Comparison of ENCODE assay signal across 11 cellular contexts in the genomic region with DNA sequence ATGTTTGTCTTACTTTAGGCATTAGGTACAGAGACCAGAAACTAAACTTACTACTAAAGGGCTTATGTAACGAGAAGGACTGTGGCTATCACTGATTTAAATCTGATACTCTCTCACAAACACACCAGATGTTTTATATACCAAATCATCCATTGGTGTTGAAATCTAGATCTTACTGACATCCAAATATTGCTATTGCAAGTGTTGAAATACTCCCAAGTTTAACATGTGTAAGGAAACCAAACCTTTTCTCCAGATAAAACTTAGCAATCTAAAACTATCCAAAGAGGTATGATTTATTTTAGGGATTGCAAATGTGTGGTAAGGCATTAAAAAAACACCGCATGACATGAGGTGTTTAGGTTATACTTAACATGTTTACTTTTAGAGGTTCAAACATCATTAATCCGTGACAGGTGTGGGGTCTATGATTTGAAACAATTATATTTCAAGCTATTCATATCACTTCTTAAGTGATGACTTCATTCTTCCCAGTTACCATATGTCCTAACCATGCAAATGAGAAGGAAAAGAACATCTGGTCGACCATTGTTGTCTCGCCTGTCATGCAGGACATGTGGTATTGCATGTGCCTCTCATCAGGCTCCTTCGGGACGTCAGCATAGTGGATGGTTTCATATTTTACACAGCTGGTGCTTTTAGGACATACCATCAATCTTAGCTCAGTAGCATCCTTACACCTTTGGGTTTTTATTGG.
DNase-seq lines count a peak whose midpoint lies in the region; ATAC-seq lines count a peak whose summit lies in the region.
"Had no signal": no experiment of that assay in that cellular context is flagged by ENCODE, and none has a peak within 500 bp of the region (broad histone marks: within the 10 kb centered on the region; RNA-seq: fewer than 3 reads in every experiment).

No MANE protein-coding gene starts in this region.

- no peak overlapping the region for H3K27ac Mint-ChIP-seq in activated CD4-positive, alpha-beta T cell treated with anti-CD3 and anti-CD28 coated beads, Interleukin-2, amount 10 ng/mL, durations not matched to agents 24 days and 14 days
- H3K27ac Mint-ChIP-seq: activated naive CD4-positive, alpha-beta T cell treated with anti-CD3 and anti-CD28 coated beads for 36 hours had no signal

- peaks cover 28% of the 10 kb centered on the region for H3K4me1 ChIP-seq in SJCRH30
- H3K4me1 ChIP-seq: parathyroid adenoma had no signal

- H3K36me3 Mint-ChIP-seq in activated CD4-positive, alpha-beta T cell treated with anti-CD3 and anti-CD28 coated beads, Interleukin-2, amount 10 ng/mL, durations not matched to agents 24 days and 14 days (ENCODE audit: low read depth): no peaks in the 10 kb centered on the region

- H3K27me3 Mint-ChIP-seq in activated CD4-positive, alpha-beta T cell treated with anti-CD3 and anti-CD28 coated beads, Interleukin-2, amount 10 ng/mL, durations not matched to agents 24 days and 14 days: peaks cover 21% of the 10 kb centered on the region

- peak overlapping the region; percentile 65 for H3K27ac ChIP-seq in SJCRH30
- H3K27ac ChIP-seq: parathyroid adenoma, VCaP had no signal

- no peaks in the 10 kb centered on the region for H3K9me3 Mint-ChIP-seq in activated CD4-positive, alpha-beta T cell treated with anti-CD3 and anti-CD28 coated beads, Interleukin-2, amount 10 ng/mL, durations not matched to agents 24 days and 14 days
- H3K9me3 Mint-ChIP-seq: activated naive CD4-positive, alpha-beta T cell treated with anti-CD3 and anti-CD28 coated beads for 36 hours had no signal

- peak; percentile 76 for ATAC-seq in GM19395 (IDR thresholded peaks at IDR 0.05; ENCODE audit: unreplicated experiment)
- peak; percentile 59 for ATAC-seq in HG03108 (IDR thresholded peaks at IDR 0.05; ENCODE audit: unreplicated experiment)

- no peaks in the 10 kb centered on the region for H3K4me1 Mint-ChIP-seq in activated CD4-positive, alpha-beta T cell treated with anti-CD3 and anti-CD28 coated beads, Interleukin-2, amount 10 ng/mL, durations not matched to agents 24 days and 14 days

- peak; percentile 12 for DNase-seq in DMS53 treated with DMSO at 0.1 percent for 48 hours (lab: John Stamatoyannopoulos, UW; ENCODE audit: unreplicated experiment)
- peak; percentile 90 to 96 for DNase-seq in SJCRH30
- no peak for DNase-seq in activated CD4-positive, alpha-beta T cell treated with anti-CD3 and anti-CD28 coated beads, Interleukin-2, amount 10 ng/mL, durations not matched to agents 24 days and 14 days
- DNase-seq in NOMO-1 treated with dmso at 0.1 percent for 144 hours (lab: John Stamatoyannopoulos, UW; ENCODE audit: unreplicated experiment): no peak
- no peak for DNase-seq in stimulated activated CD8-positive, alpha-beta memory T cell treated with anti-CD3 and anti-CD28 coated beads, Interleukin-4, amount 100 ng/mL, for 48 hours
- DNase-seq in HuH-7.5 (ENCODE audit: low spot score): no peak
- DNase-seq: activated naive CD4-positive, alpha-beta T cell treated with anti-CD3 and anti-CD28 coated beads for 36 hours had no signal

- peaks cover 8% of the 10 kb centered on the region; the same call in 1 of the 2 replicates for H3K9me3 ChIP-seq in SJCRH30 (replicated peaks)

- H3K36me3 ChIP-seq in SJCRH30: no peaks in the 10 kb centered on the region

- no peak overlapping the region for H3K4me3 Mint-ChIP-seq in activated CD4-positive, alpha-beta T cell treated with anti-CD3 and anti-CD28 coated beads, Interleukin-2, amount 10 ng/mL, durations not matched to agents 24 days and 14 days
- H3K4me3 Mint-ChIP-seq: activated naive CD4-positive, alpha-beta T cell treated with anti-CD3 and anti-CD28 coated beads for 36 hours had no signal

- no peak overlapping the region for H3K4me3 ChIP-seq in SJCRH30

- H3K27me3 ChIP-seq in SJCRH30: no peaks in the 10 kb centered on the region

- intact Hi-C loops in activated CD4-positive, alpha-beta T cell treated with anti-CD3 and anti-CD28 coated beads, Interleukin-2, amount 10 ng/mL, durations not matched to agents 24 days and 14 days (cut with micrococcal nuclease): no loop called here

Comparison
In these comparisons a context has a peak if more than half of its experiments do, and no peak if none do; other contexts are left out.
1. DNase-seq: peak in DMS53 treated with DMSO at 0.1 percent for 48 hours (single experiment) and SJCRH30 (2 of 2); none in activated CD4-positive, alpha-beta T cell treated with anti-CD3 and anti-CD28 coated beads, Interleukin-2, amount 10 ng/mL, durations not matched to agents 24 days and 14 days (single experiment), NOMO-1 treated with dmso at 0.1 percent for 144 hours (single experiment), stimulated activated CD8-positive, alpha-beta memory T cell treated with anti-CD3 and anti-CD28 coated beads, Interleukin-4, amount 100 ng/mL, for 48 hours (single experiment) and HuH-7.5 (single experiment).